In genomic region chr3:155908605-155909004, GRCh38 we compare ENCODE assay signal across 28 cellular contexts. TPM values are rescaled to one million over a fixed set of nuclear protein-coding genes. Genes with fewer than 3 reads are reported as not detected.
DNase-seq lines count a peak whose midpoint lies in the region; ATAC-seq and TF ChIP-seq lines count a peak whose summit lies in the region.
"Had no signal": no experiment of that assay in that cellular context is flagged by ENCODE, and none has a peak within 500 bp of the region (broad histone marks: within the 10 kb centered on the region; RNA-seq: fewer than 3 reads in every experiment).

No MANE protein-coding gene starts in this region.

- no peak overlapping the region for H3K4me3 Mint-ChIP-seq in activated CD4-positive, alpha-beta T cell treated with anti-CD3 and anti-CD28 coated beads, Interleukin-2, amount 10 ng/mL, durations not matched to agents 7 days and 5 days
- no peak overlapping the region for H3K4me3 Mint-ChIP-seq in activated CD4-positive, alpha-beta T cell treated with anti-CD3 and anti-CD28 coated beads for 36 hours
- peak overlapping the region in 3 of 8 donors; percentile 2 to 82 (median 60) for H3K4me3 Mint-ChIP-seq in CD4-positive, alpha-beta memory T cell
- no peak overlapping the region for H3K4me3 Mint-ChIP-seq in activated T-helper 1 cell treated with anti-CD3 and anti-CD28 coated beads, Interleukin-12 subunit alpha, Interleukin-12 subunit beta, Interleukin-2, Interleukin-4 antibody, amounts not matched to agents 30 ng/mL and 10 ng/mL and 1 ng/mL, durations not matched to agents 14 hours and 24 hours and 36 hours
- H3K4me3 Mint-ChIP-seq in immature natural killer cell (peak overlapping the region; percentile 29 to 67 (median 55)), nephron progenitor cell (no peak overlapping the region)
- H3K4me3 Mint-ChIP-seq: mesothelial cell of epicardium, naive B cell, WTC11 had no signal

- peaks cover 8% of the 10 kb centered on the region for H3K9me3 Mint-ChIP-seq in activated CD4-positive, alpha-beta T cell treated with anti-CD3 and anti-CD28 coated beads, Interleukin-2, amount 10 ng/mL, durations not matched to agents 7 days and 5 days
- H3K9me3 Mint-ChIP-seq in activated CD4-positive, alpha-beta T cell treated with anti-CD3 and anti-CD28 coated beads for 36 hours (ENCODE audit: low read depth), result no peaks in the 10 kb centered on the region
- peaks cover 0 to 4% (median 0%) of the 10 kb centered on the region in 8 donors for H3K9me3 Mint-ChIP-seq in CD4-positive, alpha-beta memory T cell
- H3K9me3 Mint-ChIP-seq in activated T-helper 1 cell treated with anti-CD3 and anti-CD28 coated beads, Interleukin-12 subunit alpha, Interleukin-12 subunit beta, Interleukin-2, Interleukin-4 antibody, amounts not matched to agents 30 ng/mL and 10 ng/mL and 1 ng/mL, durations not matched to agents 14 hours and 24 hours and 36 hours, result peaks cover 6% of the 10 kb centered on the region
- H3K9me3 Mint-ChIP-seq in immature natural killer cell, result no peaks in the 10 kb centered on the region
- H3K9me3 Mint-ChIP-seq in nephron progenitor cell, result no peaks in the 10 kb centered on the region
- H3K9me3 Mint-ChIP-seq: activated naive CD4-positive, alpha-beta T cell treated with anti-CD3 and anti-CD28 coated beads, Interleukin-2, amount 50 U/mL, for 24 hours; mesothelial cell of epicardium; WTC11 had no signal

- no peak overlapping the region for H3K27ac ChIP-seq in CD4-positive, alpha-beta memory T cell (ENCODE audit: low read depth, low read length)
- H3K27ac ChIP-seq: ascending aorta, cardiac muscle cell, ovary, transverse colon had no signal

- no peaks in the 10 kb centered on the region for H3K9me3 ChIP-seq in CD4-positive, alpha-beta memory T cell (ENCODE audit: control insufficient read depth in 1 of 2, low read length in 2 of 2)
- H3K9me3 ChIP-seq: ascending aorta, ovary, SK-N-SH, transverse colon had no signal

- no peaks in the 10 kb centered on the region for H3K27me3 Mint-ChIP-seq in activated CD4-positive, alpha-beta T cell treated with anti-CD3 and anti-CD28 coated beads, Interleukin-2, amount 10 ng/mL, durations not matched to agents 7 days and 5 days
- no peaks in the 10 kb centered on the region for H3K27me3 Mint-ChIP-seq in activated CD4-positive, alpha-beta T cell treated with anti-CD3 and anti-CD28 coated beads for 36 hours
- no peaks in the 10 kb centered on the region for H3K27me3 Mint-ChIP-seq in CD4-positive, alpha-beta memory T cell
- H3K27me3 Mint-ChIP-seq in activated T-helper 1 cell treated with anti-CD3 and anti-CD28 coated beads, Interleukin-12 subunit alpha, Interleukin-12 subunit beta, Interleukin-2, Interleukin-4 antibody, amounts not matched to agents 30 ng/mL and 10 ng/mL and 1 ng/mL, durations not matched to agents 14 hours and 24 hours and 36 hours (ENCODE audit: insufficient read depth), result no peaks in the 10 kb centered on the region
- peaks cover 0 to 2% (median 0%) of the 10 kb centered on the region in 3 donors for H3K27me3 Mint-ChIP-seq in immature natural killer cell (ENCODE audit: low read depth in 3 of 3)
- no peaks in the 10 kb centered on the region for H3K27me3 Mint-ChIP-seq in nephron progenitor cell (ENCODE audit: low read depth, poor library complexity)
- H3K27me3 Mint-ChIP-seq: activated naive CD4-positive, alpha-beta T cell treated with anti-CD3 and anti-CD28 coated beads, Interleukin-2, amount 50 U/mL, for 24 hours; naive B cell had no signal

- intact Hi-C loops in activated CD4-positive, alpha-beta T cell treated with anti-CD3 and anti-CD28 coated beads for 36 hours (cut with DNase I, micrococcal nuclease), result no loop called here
- intact Hi-C loops in CD4-positive, alpha-beta memory T cell (cut with micrococcal nuclease), result no loop called here
- intact Hi-C loops in activated T-helper 1 cell treated with anti-CD3 and anti-CD28 coated beads, Interleukin-12 subunit alpha, Interleukin-12 subunit beta, Interleukin-2, Interleukin-4 antibody, amounts not matched to agents 30 ng/mL and 10 ng/mL and 1 ng/mL, durations not matched to agents 14 hours and 24 hours and 36 hours (cut with micrococcal nuclease), result no loop called here

- no peak for ATAC-seq in activated CD4-positive, alpha-beta T cell treated with anti-CD3 and anti-CD28 coated beads for 36 hours
- no peak for ATAC-seq in esophagus mucosa
- no peak for ATAC-seq in HG03354 (IDR thresholded peaks at IDR 0.05; ENCODE audit: poor library complexity, severe bottlenecking, unreplicated experiment)
- ATAC-seq: left ventricle myocardium superior, PC-3 had no signal

- H3K36me3 ChIP-seq in CD4-positive, alpha-beta memory T cell (ENCODE audit: insufficient read depth, low read length), result peaks cover 5% of the 10 kb centered on the region
- H3K36me3 ChIP-seq: ovary had no signal

- DNase-seq in activated CD4-positive, alpha-beta T cell treated with anti-CD3 and anti-CD28 coated beads, Interleukin-2, amount 10 ng/mL, durations not matched to agents 7 days and 5 days, result no peak
- DNase-seq in activated CD4-positive, alpha-beta T cell treated with anti-CD3 and anti-CD28 coated beads for 36 hours, result no peak
- DNase-seq in CD4-positive, alpha-beta memory T cell, result no peak
- DNase-seq in activated T-helper 1 cell treated with anti-CD3 and anti-CD28 coated beads, Interleukin-12 subunit alpha, Interleukin-12 subunit beta, Interleukin-2, Interleukin-4 antibody, amounts not matched to agents 30 ng/mL and 10 ng/mL and 1 ng/mL, durations not matched to agents 14 hours and 24 hours and 36 hours (ENCODE audit: low spot score), result no peak
- DNase-seq in immature natural killer cell, result no peak
- DNase-seq in nephron progenitor cell, result no peak
- DNase-seq: activated CD4-positive, alpha-beta T cell treated with anti-CD3 and anti-CD28 coated beads, Interleukin-2, amount 50 U/mL, for 48 hours; activated T-cell treated with anti-CD3 and anti-CD28 coated beads, Interleukin-2, amount 50 U/mL, for 1 hour; cortex of kidney; DMS53; left ventricle myocardium superior; naive B cell; NCI-H1105; NCI-H1930; NCI-H524 treated with DMSO at 0.1 percent for 48 hours; ovary; PC-3; SK-N-SH; stimulated activated CD4-positive, alpha-beta T cell treated with anti-CD3 and anti-CD28 coated beads, Interleukin-2, amount 100 ng/mL, for 24 hours; T1000; transverse colon had no signal

- peaks cover 14% of the 10 kb centered on the region for H3K4me1 ChIP-seq in CD4-positive, alpha-beta memory T cell (ENCODE audit: insufficient read depth, low read length)
- H3K4me1 ChIP-seq: transverse colon had no signal

- no peak overlapping the region for H3K4me3 ChIP-seq in CD4-positive, alpha-beta memory T cell (ENCODE audit: low read length in 2 of 2)
- H3K4me3 ChIP-seq: ascending aorta, cardiac muscle cell, ovary, transverse colon had no signal

- peaks cover 64% of the 10 kb centered on the region for H3K36me3 Mint-ChIP-seq in activated CD4-positive, alpha-beta T cell treated with anti-CD3 and anti-CD28 coated beads, Interleukin-2, amount 10 ng/mL, durations not matched to agents 7 days and 5 days (ENCODE audit: low read depth)
- H3K36me3 Mint-ChIP-seq in activated CD4-positive, alpha-beta T cell treated with anti-CD3 and anti-CD28 coated beads for 36 hours (ENCODE audit: low read depth), result peaks cover 61% of the 10 kb centered on the region
- H3K36me3 Mint-ChIP-seq in CD4-positive, alpha-beta memory T cell, result peaks cover 49 to 54% of the 10 kb centered on the region in 2 donors
- H3K36me3 Mint-ChIP-seq in activated T-helper 1 cell treated with anti-CD3 and anti-CD28 coated beads, Interleukin-12 subunit alpha, Interleukin-12 subunit beta, Interleukin-2, Interleukin-4 antibody, amounts not matched to agents 30 ng/mL and 10 ng/mL and 1 ng/mL, durations not matched to agents 14 hours and 24 hours and 36 hours (ENCODE audit: low read depth), result peaks cover 51% of the 10 kb centered on the region
- H3K36me3 Mint-ChIP-seq in immature natural killer cell (peaks cover 27 to 61% (median 56%) of the 10 kb centered on the region in 3 donors), nephron progenitor cell (ENCODE audit: low read depth) (peaks cover 83% of the 10 kb centered on the region)

- CTCF ChIA-PET in activated CD4-positive, alpha-beta T cell treated with anti-CD3 and anti-CD28 coated beads, Interleukin-2, amount 10 ng/mL, durations not matched to agents 7 days and 5 days (lab: Charles Lee), result interaction anchor here (1.1 to 1.5 kb wide), 2 partner anchors 13 to 102 kb away, joined by 3 read pairs; partner anchors contain the start of gene C3orf33
- CTCF ChIA-PET in activated CD4-positive, alpha-beta T cell treated with anti-CD3 and anti-CD28 coated beads for 36 hours (lab: Charles Lee), result no interaction called here
- CTCF ChIA-PET in CD4-positive, alpha-beta memory T cell (lab: Charles Lee; ENCODE audit: partially characterized antibody), result interaction anchor here (1.2 kb wide), 1 partner anchor 103 kb away, joined by 3 read pairs; no protein-coding TSS in a partner anchor

- POLR2A ChIA-PET in activated CD4-positive, alpha-beta T cell treated with anti-CD3 and anti-CD28 coated beads, Interleukin-2, amount 10 ng/mL, durations not matched to agents 7 days and 5 days (lab: Charles Lee), result no interaction called here
- POLR2A ChIA-PET in activated CD4-positive, alpha-beta T cell treated with anti-CD3 and anti-CD28 coated beads for 36 hours (lab: Charles Lee), result no interaction called here
- POLR2A ChIA-PET in CD4-positive, alpha-beta memory T cell (lab: Charles Lee; ENCODE audit: partially characterized antibody), result interaction anchor here (1.5 kb wide), 1 partner anchor 54 kb away, joined by 4 read pairs; the partner anchor contains the start of gene SLC33A1

- H3K27me3 ChIP-seq in CD4-positive, alpha-beta memory T cell (ENCODE audit: insufficient read depth, low read length), result no peaks in the 10 kb centered on the region
- H3K27me3 ChIP-seq: ascending aorta, cardiac muscle cell, ovary, transverse colon had no signal

- peaks cover 18% of the 10 kb centered on the region for H3K4me1 Mint-ChIP-seq in activated CD4-positive, alpha-beta T cell treated with anti-CD3 and anti-CD28 coated beads, Interleukin-2, amount 10 ng/mL, durations not matched to agents 7 days and 5 days
- peaks cover 10% of the 10 kb centered on the region for H3K4me1 Mint-ChIP-seq in activated CD4-positive, alpha-beta T cell treated with anti-CD3 and anti-CD28 coated beads for 36 hours
- H3K4me1 Mint-ChIP-seq in CD4-positive, alpha-beta memory T cell, result peaks cover 10 to 18% (median 16%) of the 10 kb centered on the region in 4 donors
- peaks cover 13% of the 10 kb centered on the region for H3K4me1 Mint-ChIP-seq in activated T-helper 1 cell treated with anti-CD3 and anti-CD28 coated beads, Interleukin-12 subunit alpha, Interleukin-12 subunit beta, Interleukin-2, Interleukin-4 antibody, amounts not matched to agents 30 ng/mL and 10 ng/mL and 1 ng/mL, durations not matched to agents 14 hours and 24 hours and 36 hours (ENCODE audit: low read depth)
- peaks cover 34 to 42% of the 10 kb centered on the region in 2 donors for H3K4me1 Mint-ChIP-seq in immature natural killer cell
- no peaks in the 10 kb centered on the region for H3K4me1 Mint-ChIP-seq in nephron progenitor cell
- H3K4me1 Mint-ChIP-seq: mesothelial cell of epicardium had no signal

- H3K27ac Mint-ChIP-seq in activated CD4-positive, alpha-beta T cell treated with anti-CD3 and anti-CD28 coated beads, Interleukin-2, amount 10 ng/mL, durations not matched to agents 7 days and 5 days, result peak overlapping the region; percentile 88
- no peak overlapping the region for H3K27ac Mint-ChIP-seq in activated CD4-positive, alpha-beta T cell treated with anti-CD3 and anti-CD28 coated beads for 36 hours
- peak overlapping the region; percentile 5 to 91 (median 72) for H3K27ac Mint-ChIP-seq in CD4-positive, alpha-beta memory T cell
- peak overlapping the region; percentile 45 for H3K27ac Mint-ChIP-seq in activated T-helper 1 cell treated with anti-CD3 and anti-CD28 coated beads, Interleukin-12 subunit alpha, Interleukin-12 subunit beta, Interleukin-2, Interleukin-4 antibody, amounts not matched to agents 30 ng/mL and 10 ng/mL and 1 ng/mL, durations not matched to agents 14 hours and 24 hours and 36 hours
- H3K27ac Mint-ChIP-seq in immature natural killer cell (peak overlapping the region; percentile 76 to 91 (median 86)), nephron progenitor cell (no peak overlapping the region)
- H3K27ac Mint-ChIP-seq: mesothelial cell of epicardium had no signal

- no peak for TF ChIP-seq CTCF in nephron progenitor cell (IDR thresholded peaks at IDR 0.05)

RNA-seq across cellular contexts. Expression of gene GMPS, which starts 38.2 kb away (rescaled TPM):
- total RNA-seq in activated CD4-positive, alpha-beta T cell treated with anti-CD3 and anti-CD28 coated beads, Interleukin-2, amount 10 ng/mL, durations not matched to agents 7 days and 5 days, result 10 to 100 TPM; 92.1 to 99.2 TPM
- total RNA-seq in activated CD4-positive, alpha-beta T cell treated with anti-CD3 and anti-CD28 coated beads for 36 hours, result 100 to 1,000 TPM; 154 to 161 TPM
- 10 to 100 TPM; 50.5 to 53.2 TPM for total RNA-seq in CD4-positive, alpha-beta memory T cell
- polyA plus RNA-seq in CD4-positive, alpha-beta memory T cell, result 100 to 1,000 TPM in 1 of 2 donors, 10 to 100 TPM in 1; 74.9 to 103 TPM
- total RNA-seq in activated T-helper 1 cell treated with anti-CD3 and anti-CD28 coated beads, Interleukin-12 subunit alpha, Interleukin-12 subunit beta, Interleukin-2, Interleukin-4 antibody, amounts not matched to agents 30 ng/mL and 10 ng/mL and 1 ng/mL, durations not matched to agents 14 hours and 24 hours and 36 hours, result 131 and 144 TPM in 2 replicates
- polyA plus RNA-seq in immature natural killer cell, result 10 to 100 TPM; 48.1 to 98.7 (median 68.1) TPM
- total RNA-seq in esophagus mucosa, result 41.6 TPM

RNA-seq across cellular contexts. Expression of gene SLC33A1, which starts 54.4 kb away (rescaled TPM):
- total RNA-seq in activated CD4-positive, alpha-beta T cell treated with anti-CD3 and anti-CD28 coated beads, Interleukin-2, amount 10 ng/mL, durations not matched to agents 7 days and 5 days, result 10 to 100 TPM; 26.7 to 27.9 TPM
- total RNA-seq in activated CD4-positive, alpha-beta T cell treated with anti-CD3 and anti-CD28 coated beads for 36 hours, result 10 to 100 TPM; 19.2 to 19.9 TPM
- total RNA-seq in CD4-positive, alpha-beta memory T cell, result 10 to 100 TPM; 44.9 to 45.8 TPM
- 10 to 100 TPM; 18.4 to 23.7 TPM for polyA plus RNA-seq in CD4-positive, alpha-beta memory T cell
- total RNA-seq in activated T-helper 1 cell treated with anti-CD3 and anti-CD28 coated beads, Interleukin-12 subunit alpha, Interleukin-12 subunit beta, Interleukin-2, Interleukin-4 antibody, amounts not matched to agents 30 ng/mL and 10 ng/mL and 1 ng/mL, durations not matched to agents 14 hours and 24 hours and 36 hours, result 27.4 and 30.7 TPM in 2 replicates
- 10 to 100 TPM; 11.8 to 24.7 (median 20.4) TPM for polyA plus RNA-seq in immature natural killer cell
- 11.8 TPM for total RNA-seq in esophagus mucosa

Comparison
In these comparisons a context has a peak if more than half of its experiments do, and no peak if none do; other contexts are left out.
1. H3K27ac Mint-ChIP-seq: peak in activated CD4-positive, alpha-beta T cell treated with anti-CD3 and anti-CD28 coated beads, Interleukin-2, amount 10 ng/mL, durations not matched to agents 7 days and 5 days (single experiment), CD4-positive, alpha-beta memory T cell (7 of 7), activated T-helper 1 cell treated with anti-CD3 and anti-CD28 coated beads, Interleukin-12 subunit alpha, Interleukin-12 subunit beta, Interleukin-2, Interleukin-4 antibody, amounts not matched to agents 30 ng/mL and 10 ng/mL and 1 ng/mL, durations not matched to agents 14 hours and 24 hours and 36 hours (single experiment) and immature natural killer cell (6 of 6); none in activated CD4-positive, alpha-beta T cell treated with anti-CD3 and anti-CD28 coated beads for 36 hours (single experiment) and nephron progenitor cell (single experiment).
2. H3K4me3 Mint-ChIP-seq: peak in immature natural killer cell (5 of 5); none in activated CD4-positive, alpha-beta T cell treated with anti-CD3 and anti-CD28 coated beads, Interleukin-2, amount 10 ng/mL, durations not matched to agents 7 days and 5 days (single experiment), activated CD4-positive, alpha-beta T cell treated with anti-CD3 and anti-CD28 coated beads for 36 hours (single experiment), activated T-helper 1 cell treated with anti-CD3 and anti-CD28 coated beads, Interleukin-12 subunit alpha, Interleukin-12 subunit beta, Interleukin-2, Interleukin-4 antibody, amounts not matched to agents 30 ng/mL and 10 ng/mL and 1 ng/mL, durations not matched to agents 14 hours and 24 hours and 36 hours (single experiment) and nephron progenitor cell (single experiment).